In genomic region chr12:56137853-56138571, GRCh38 we compare ENCODE assay signal across 17 cellular contexts. TPM values are rescaled to one million over a fixed set of nuclear protein-coding genes. Genes with fewer than 3 reads are reported as not detected.
DNase-seq lines count a peak whose midpoint lies in the region; ATAC-seq and TF ChIP-seq lines count a peak whose summit lies in the region.
"Had no signal": no experiment of that assay in that cellular context is flagged by ENCODE, and none has a peak within 500 bp of the region (broad histone marks: within the 10 kb centered on the region; RNA-seq: fewer than 3 reads in every experiment).

No MANE protein-coding gene starts in this region.

- no peak overlapping the region for H2AFZ ChIP-seq in Loucy (ENCODE audit: low read length)

- intact Hi-C loops in activated CD4-positive, alpha-beta T cell treated with anti-CD3 and anti-CD28 coated beads, Interleukin-2, amount 10 ng/mL, durations not matched to agents 24 days and 14 days (cut with micrococcal nuclease): loop anchor here (1.0 kb wide), 1 partner anchor 9 kb away; no protein-coding TSS in a partner anchor

- no peaks in the 10 kb centered on the region for H3K9me2 ChIP-seq in Loucy (replicated peaks; ENCODE audit: low read depth, low read length)
- H3K9me2 ChIP-seq: SK-N-SH had no signal

- in situ Hi-C loops in GM13976 (cut with MboI; ENCODE audit: low sequenced_read_pairs, unreplicated experiment): no loop called here

- H3K9ac ChIP-seq in Loucy (ENCODE audit: low read depth, low read length, poor library complexity, severe bottlenecking): peak overlapping the region; percentile 60
- H3K9ac ChIP-seq: SK-N-SH had no signal

- peak overlapping the region; percentile 80 for H3K27ac Mint-ChIP-seq in activated CD4-positive, alpha-beta T cell treated with anti-CD3 and anti-CD28 coated beads, Interleukin-2, amount 10 ng/mL, durations not matched to agents 24 days and 14 days
- H3K27ac Mint-ChIP-seq in immature natural killer cell: peak overlapping the region in 4 of 6 donors; percentile 43 to 72 (median 62)
- H3K27ac Mint-ChIP-seq: nephron progenitor cell had no signal

- H3K9me3 Mint-ChIP-seq in activated CD4-positive, alpha-beta T cell treated with anti-CD3 and anti-CD28 coated beads, Interleukin-2, amount 10 ng/mL, durations not matched to agents 24 days and 14 days: no peaks in the 10 kb centered on the region
- H3K9me3 Mint-ChIP-seq in immature natural killer cell: no peaks in the 10 kb centered on the region
- H3K9me3 Mint-ChIP-seq: nephron progenitor cell had no signal

- DNase-seq in activated CD4-positive, alpha-beta T cell treated with anti-CD3 and anti-CD28 coated beads, Interleukin-2, amount 10 ng/mL, durations not matched to agents 24 days and 14 days: no peak
- no peak for DNase-seq in activated CD4-positive, alpha-beta T cell treated with anti-CD3 and anti-CD28 coated beads for 4 hours
- DNase-seq in immature natural killer cell: no peak
- no peak for DNase-seq in GM13976 (ENCODE audit: low spot score)
- DNase-seq: amygdala, EL, gastrocnemius medialis, GOT3, MM.1S, NCI-H2029, NCI-H524, nephron progenitor cell, SK-N-SH had no signal

- peaks cover 81% of the 10 kb centered on the region for H3K36me3 Mint-ChIP-seq in activated CD4-positive, alpha-beta T cell treated with anti-CD3 and anti-CD28 coated beads, Interleukin-2, amount 10 ng/mL, durations not matched to agents 24 days and 14 days (ENCODE audit: low read depth)
- H3K36me3 Mint-ChIP-seq in immature natural killer cell: peaks cover 39 to 65% (median 44%) of the 10 kb centered on the region in 3 donors

- no peaks in the 10 kb centered on the region for H3K27me3 ChIP-seq in Loucy (ENCODE audit: insufficient read depth, low read length, poor library complexity, severe bottlenecking)
- H3K27me3 ChIP-seq: gastrocnemius medialis had no signal

- no peaks in the 10 kb centered on the region for H4K20me1 ChIP-seq in Loucy (ENCODE audit: insufficient read depth, low read length, poor library complexity, severe bottlenecking)

- peaks cover 59% of the 10 kb centered on the region; the same call in 1 of the 2 replicates for H3K36me3 ChIP-seq in Loucy (ENCODE audit: insufficient read depth, low read length)

- H3K9me3 ChIP-seq in Loucy (ENCODE audit: insufficient read depth, low read depth, low read length): no peaks in the 10 kb centered on the region
- H3K9me3 ChIP-seq: gastrocnemius medialis, SK-N-SH, thoracic aorta had no signal

- peak overlapping the region; percentile 66 for H3K4me2 ChIP-seq in Loucy (ENCODE audit: low read depth, low read length, poor library complexity, severe bottlenecking)
- H3K4me2 ChIP-seq: SK-N-SH had no signal

- TF ChIP-seq CTCF in Loucy (conservative IDR thresholded peaks at IDR 0.05; ENCODE audit: low read length) (no peak), GM13976 (IDR thresholded peaks at IDR 0.05; ENCODE audit: borderline replicate concordance, control extremely low read depth, extremely low read depth, insufficient read depth, missing control alignments) (no peak)

- H3K4me3 ChIP-seq in Loucy (ENCODE audit: low read length, poor library complexity, severe bottlenecking): peak overlapping the region; percentile 5
- H3K4me3 ChIP-seq: gastrocnemius medialis, lung, thoracic aorta had no signal

- H3F3A ChIP-seq in Loucy (ENCODE audit: low read depth): peaks cover 7% of the 10 kb centered on the region

- H3K27me3 Mint-ChIP-seq in activated CD4-positive, alpha-beta T cell treated with anti-CD3 and anti-CD28 coated beads, Interleukin-2, amount 10 ng/mL, durations not matched to agents 24 days and 14 days: no peaks in the 10 kb centered on the region
- H3K27me3 Mint-ChIP-seq in immature natural killer cell (ENCODE audit: low read depth in 3 of 3): peaks cover 0 to 5% (median 2%) of the 10 kb centered on the region in 3 donors

- no peak for ATAC-seq in GM21576 (IDR thresholded peaks at IDR 0.05; ENCODE audit: unreplicated experiment)
- ATAC-seq: gastrocnemius medialis had no signal

- H3K79me2 ChIP-seq in Loucy (ENCODE audit: insufficient read depth, low read length): no peaks in the 10 kb centered on the region; the same call in 1 of the 2 replicates

- H3K4me3 Mint-ChIP-seq in activated CD4-positive, alpha-beta T cell treated with anti-CD3 and anti-CD28 coated beads, Interleukin-2, amount 10 ng/mL, durations not matched to agents 24 days and 14 days: peak overlapping the region; percentile 30
- no peak overlapping the region for H3K4me3 Mint-ChIP-seq in immature natural killer cell
- H3K4me3 Mint-ChIP-seq: nephron progenitor cell had no signal

- H3K4me1 Mint-ChIP-seq in activated CD4-positive, alpha-beta T cell treated with anti-CD3 and anti-CD28 coated beads, Interleukin-2, amount 10 ng/mL, durations not matched to agents 24 days and 14 days: peaks cover 50% of the 10 kb centered on the region
- H3K4me1 Mint-ChIP-seq in immature natural killer cell: peaks cover 9 to 26% of the 10 kb centered on the region in 2 donors
- H3K4me1 Mint-ChIP-seq: nephron progenitor cell had no signal

- peaks cover 23% of the 10 kb centered on the region for H3K4me1 ChIP-seq in Loucy (ENCODE audit: insufficient read depth, low read length, poor library complexity, severe bottlenecking)

RNA-seq across cellular contexts. Expression of gene ESYT1, which starts 9.9 kb away (rescaled TPM):
- total RNA-seq in activated CD4-positive, alpha-beta T cell treated with anti-CD3 and anti-CD28 coated beads, Interleukin-2, amount 10 ng/mL, durations not matched to agents 24 days and 14 days: 155 and 158 TPM in 2 replicates
- 100 to 1,000 TPM; 217 to 502 (median 273) TPM for polyA plus RNA-seq in immature natural killer cell

RNA-seq across cellular contexts. Expression of gene MYL6B, which starts 14.4 kb away (rescaled TPM):
- 63.3 and 68.9 TPM in 2 replicates for total RNA-seq in activated CD4-positive, alpha-beta T cell treated with anti-CD3 and anti-CD28 coated beads, Interleukin-2, amount 10 ng/mL, durations not matched to agents 24 days and 14 days
- polyA plus RNA-seq in immature natural killer cell: 10 to 100 TPM in 1 of 3 donors, 1 to 10 TPM in 2; 1.5 to 12.9 (median 9.3) TPM

RNA-seq across cellular contexts. Expression of gene ZC3H10, which starts 19.9 kb away (rescaled TPM):
- 8.9 and 11.2 TPM in 2 replicates for total RNA-seq in activated CD4-positive, alpha-beta T cell treated with anti-CD3 and anti-CD28 coated beads, Interleukin-2, amount 10 ng/mL, durations not matched to agents 24 days and 14 days
- 1 to 10 TPM in 2 of 3 donors, under 1 TPM in 1; 0.86 to 4.2 (median 1.3) TPM for polyA plus RNA-seq in immature natural killer cell

RNA-seq across cellular contexts. Expression of gene MYL6, which starts 20.1 kb away (rescaled TPM):
- total RNA-seq in activated CD4-positive, alpha-beta T cell treated with anti-CD3 and anti-CD28 coated beads, Interleukin-2, amount 10 ng/mL, durations not matched to agents 24 days and 14 days: 717 and 752 TPM in 2 replicates
- 1,000 to 10,000 TPM; 2,998 to 5,712 (median 4,230) TPM for polyA plus RNA-seq in immature natural killer cell

RNA-seq across cellular contexts. Expression of gene RPL41, which starts 21.6 kb away (rescaled TPM):
- total RNA-seq in activated CD4-positive, alpha-beta T cell treated with anti-CD3 and anti-CD28 coated beads, Interleukin-2, amount 10 ng/mL, durations not matched to agents 24 days and 14 days: 3,831 and 3,993 TPM in 2 replicates
- 1,000 to 10,000 TPM; 2,591 to 7,233 (median 3,803) TPM for polyA plus RNA-seq in immature natural killer cell
